In genomic region chr1:3629561-3630160, GRCh38 we compare ENCODE assay signal across 27 cellular contexts. TPM values are rescaled to one million over a fixed set of nuclear protein-coding genes. Genes with fewer than 3 reads are reported as not detected.
DNase-seq lines count a peak whose midpoint lies in the region; ATAC-seq, FAIRE-seq and TF ChIP-seq lines count a peak whose summit lies in the region.
"Had no signal": no experiment of that assay in that cellular context is flagged by ENCODE, and none has a peak within 500 bp of the region (broad histone marks: within the 10 kb centered on the region; RNA-seq: fewer than 3 reads in every experiment).

No MANE protein-coding gene starts in this region.

- no peak for TF ChIP-seq RAD21 in IMR-90 (IDR thresholded peaks at IDR 0.05; ENCODE audit: low read length)
- no peak for TF ChIP-seq RAD21 in GM12878 (IDR thresholded peaks at IDR 0.05; ENCODE audit: insufficient read depth, low read depth, low read length)

- peak overlapping the region in 2 of 7 donors; percentile 62 to 80 for H3K27ac Mint-ChIP-seq in CD14-positive monocyte
- H3K27ac Mint-ChIP-seq: activated CD8-positive, alpha-beta T cell treated with anti-CD3 and anti-CD28 coated beads, Interleukin-2, amount 10 ng/mL, durations not matched to agents 7 days and 5 days; T-helper 1 cell treated with Interleukin-12 subunit alpha and Interleukin-12 subunit beta and Interleukin-4 antibody, amounts not matched to agents 30 μg/mL and 1 μg/mL, for 36 hours had no signal

- peaks cover 0 to 47% (median 20%) of the 10 kb centered on the region in 11 experiments; a peak in 13 of 22 replicates for H4K20me1 ChIP-seq in BLaER1 treated with 17β-estradiol and CSF1 and Interleukin-3, amounts not matched to agents 10 nM and 100 nM
- no peaks in the 10 kb centered on the region; the same call in 1 of the 2 replicates for H4K20me1 ChIP-seq in IMR-90 (ENCODE audit: insufficient read depth, low read length)
- no peaks in the 10 kb centered on the region for H4K20me1 ChIP-seq in GM12878 (ENCODE audit: control insufficient read depth, insufficient read depth)

- peak overlapping the region in 1 of 11 experiments; percentile 12; a peak in 2 of 22 replicates for H3K27ac ChIP-seq in BLaER1 treated with 17β-estradiol and CSF1 and Interleukin-3, amounts not matched to agents 10 nM and 100 nM
- H3K27ac ChIP-seq in IMR-90 (ENCODE audit: insufficient read depth, low read length) (no peak overlapping the region), GM12878 (ENCODE audit: control insufficient read depth, insufficient read depth) (no peak overlapping the region), neuronal stem cell (replicated peaks; ENCODE audit: low read length) (no peak overlapping the region)
- H3K27ac ChIP-seq: C4-2B, dorsolateral prefrontal cortex, transverse colon had no signal

- peaks cover 5 to 7% of the 10 kb centered on the region in 2 experiments; a peak in 1 of 4 replicates for H3K79me1 ChIP-seq in IMR-90 (ENCODE audit: low read depth in 1 of 2, low read length in 2 of 2)
- H3K79me1 ChIP-seq in neuronal stem cell (ENCODE audit: low read depth, low read length): no peaks in the 10 kb centered on the region

- H3K23ac ChIP-seq in IMR-90 (ENCODE audit: low read depth, low read length) (no peak overlapping the region), neuronal stem cell (ENCODE audit: low read depth, low read length, poor library complexity) (peak overlapping the region; percentile 73)

- BruUV-seq in IMR-90 (replicated peaks; lab: Mats Ljungman, UMichigan): TSS peak; percentile 94
- BruUV-seq in GM12878 (replicated peaks; lab: Mats Ljungman, UMichigan): TSS peak; percentile 73

- H3K4me3 Mint-ChIP-seq in CD14-positive monocyte: no peak overlapping the region
- H3K4me3 Mint-ChIP-seq: activated CD8-positive, alpha-beta T cell treated with anti-CD3 and anti-CD28 coated beads, Interleukin-2, amount 10 ng/mL, durations not matched to agents 7 days and 5 days; T-helper 1 cell treated with Interleukin-12 subunit alpha and Interleukin-12 subunit beta and Interleukin-4 antibody, amounts not matched to agents 30 μg/mL and 1 μg/mL, for 36 hours had no signal

- no peak overlapping the region for H4K5ac ChIP-seq in IMR-90 (ENCODE audit: low read depth, low read length)

- TF ChIP-seq CTCF in IMR-90 (conservative IDR thresholded peaks at IDR 0.05; ENCODE audit: low read depth, low read length): no peak
- no peak for TF ChIP-seq CTCF in GM12878 (IDR thresholded peaks at IDR 0.05 in 2 of 3, conservative IDR thresholded peaks at IDR 0.05 in 1 of 3; ENCODE audit: control insufficient read depth in 2 of 3, extremely low read depth in 1 of 3, insufficient read depth in 1 of 3, low read depth in 3 of 3, low read length in 3 of 3)
- no peak for TF ChIP-seq CTCF in CD14-positive monocyte (IDR thresholded peaks at IDR 0.05)

- no peak overlapping the region for H3K4ac ChIP-seq in IMR-90 (ENCODE audit: low read depth, low read length)
- peak overlapping the region; percentile 7 for H3K4ac ChIP-seq in neuronal stem cell (ENCODE audit: low read length)

- no peak overlapping the region for H3K56ac ChIP-seq in IMR-90 (ENCODE audit: extremely low read depth, insufficient read depth, low read length)

- DNase-seq in IMR-90 (no peak), GM12878 (ENCODE audit: low read depth, low spot score) (no peak), neuronal stem cell (ENCODE audit: low spot score) (no peak), CD14-positive monocyte (ENCODE audit: low spot score) (no peak)
- DNase-seq in central memory CD4-positive, alpha-beta T cell: no peak
- DNase-seq in activated CD4-positive, CD25-positive, alpha-beta regulatory T cell treated with anti-CD3 and anti-CD28 coated beads, Interleukin-2, amount 50 U/mL, for 72 hours: no peak
- DNase-seq: activated CD4-positive, alpha-beta T cell treated with anti-CD3 and anti-CD28 coated beads for 1 hour; activated CD8-positive, alpha-beta T cell treated with anti-CD3 and anti-CD28 coated beads, Interleukin-2, amount 10 ng/mL, durations not matched to agents 7 days and 5 days; activated effector memory CD4-positive, alpha-beta T cell treated with anti-CD3 and anti-CD28 coated beads, Interleukin-2, amount 50 U/mL, for 16 hours; dorsolateral prefrontal cortex; EL; MG63; NCI-H1417; NCI-H2081; NCI-H226; NCI-H69; RPMI8226; SK-N-SH; small intestine; stimulated activated CD4-positive, alpha-beta T cell treated with anti-CD3 and anti-CD28 coated beads, Interleukin-1b, Interleukin-23, amount 100 ng/mL, for 48 hours; stimulated activated CD8-positive, alpha-beta memory T cell treated with anti-CD3 and anti-CD28 coated beads, Interleukin-4, amount 100 ng/mL, for 48 hours; transverse colon had no signal

- H2AK5ac ChIP-seq in IMR-90 (ENCODE audit: low read depth, low read length): no peak overlapping the region
- no peak overlapping the region for H2AK5ac ChIP-seq in neuronal stem cell (ENCODE audit: low read depth, low read length)

- SMC1A ChIA-PET in GM12878 (lab: Charles Lee; ENCODE audit: uncharacterized antibody, unreplicated experiment): interaction anchor here (0.7 to 2.5 kb wide), 2 partner anchors 10 to 173 kb away, joined by 3 to 10 read pairs; no protein-coding TSS in a partner anchor

- intact Hi-C loops in IMR-90 (cut with micrococcal nuclease): no loop called here
- intact Hi-C loops in GM12878 (cut with micrococcal nuclease; ENCODE audit: unreplicated experiment): no loop called here
- intact Hi-C loops in CD14-positive monocyte (cut with micrococcal nuclease): loop anchor here in 1 of 2 donors (10.0 kb wide), 2 partner anchors 145 to 275 kb away; partner anchors contain the start of genes C1orf174 and SMIM1

- POLR2A ChIA-PET in IMR-90 (lab: Charles Lee; ENCODE audit: unreplicated experiment) (no interaction called here), GM12878 (lab: Charles Lee) (interaction anchor here (0.6 kb wide), 1 partner anchor 1972 kb away, joined by 3 read pairs; no protein-coding TSS in a partner anchor)

- WGBS in IMR-90 (ENCODE audit: extremely low coverage in 2 of 2, insufficient read length in 1 of 2), 2 experiments: 80% methylated on average over 7 of the region's 16 CpGs; no CpG with 5 or more reads in 1 of the 2 experiments
- WGBS in GM12878 (ENCODE audit: insufficient coverage, insufficient replicate concordance, low lambda C conversion rate, missing lambda C conversion rate): 95% methylated on average over 16 of the region's 16 CpGs
- no CpG with 5 or more reads among the region's 16 CpGs for WGBS in neuronal stem cell (ENCODE audit: extremely low coverage in 2 of 2, insufficient read length in 2 of 2, insufficient replicate concordance in 1 of 2), 2 donors

- no peaks in the 10 kb centered on the region; a peak in 1 of 22 replicates for H3K27me3 ChIP-seq in BLaER1 treated with 17β-estradiol and CSF1 and Interleukin-3, amounts not matched to agents 10 nM and 100 nM
- H3K27me3 ChIP-seq in IMR-90 (ENCODE audit: control insufficient read depth, insufficient read depth, low read length) (no peaks in the 10 kb centered on the region), GM12878 (replicated peaks in 1 of 2; ENCODE audit: control insufficient read depth in 2 of 2, insufficient read depth in 2 of 2, low read length in 1 of 2) (no peaks in the 10 kb centered on the region), neuronal stem cell (ENCODE audit: control insufficient read depth in 3 of 3, insufficient read depth in 3 of 3, low read depth in 1 of 3, low read length in 3 of 3) (no peaks in the 10 kb centered on the region)
- H3K27me3 ChIP-seq: dorsolateral prefrontal cortex, MG63, transverse colon had no signal

- TF ChIP-seq POLR2A in IMR-90 (IDR thresholded peaks at IDR 0.05; ENCODE audit: low read depth, low read length) (no peak), GM12878 (IDR thresholded peaks at IDR 0.05; ENCODE audit: low read depth, low read length) (no peak)

- CTCF ChIA-PET in IMR-90 (lab: Yijun Ruan, JAX) (interaction anchor here (1.2 to 1.8 kb wide), 2 partner anchors 8 to 177 kb away, joined by 4 to 5 read pairs; no protein-coding TSS in a partner anchor), GM12878 (lab: Yijun Ruan, JAX) (interaction anchor here (1.0 to 2.9 kb wide), 5 partner anchors 9 to 95 kb away, joined by 3 to 15 read pairs (median 3); no protein-coding TSS in a partner anchor)

- no peak overlapping the region for H3K18ac ChIP-seq in IMR-90 (ENCODE audit: low read depth, low read length)
- H3K18ac ChIP-seq in neuronal stem cell (ENCODE audit: low read length): no peak overlapping the region

- no peak overlapping the region for H2AK9ac ChIP-seq in IMR-90 (replicated peaks; ENCODE audit: low read depth, low read length, poor library complexity)

- peaks cover 54 to 82% of the 10 kb centered on the region in 2 donors for H3K36me3 Mint-ChIP-seq in CD14-positive monocyte

- H2BK15ac ChIP-seq in IMR-90 (ENCODE audit: low read depth, low read length) (no peak overlapping the region), neuronal stem cell (ENCODE audit: low read length) (no peak overlapping the region)

- no peaks in the 10 kb centered on the region for H3K9me3 Mint-ChIP-seq in CD14-positive monocyte
- H3K9me3 Mint-ChIP-seq: T-helper 1 cell treated with Interleukin-12 subunit alpha and Interleukin-12 subunit beta and Interleukin-4 antibody, amounts not matched to agents 30 μg/mL and 1 μg/mL, for 36 hours had no signal

- H4K91ac ChIP-seq in IMR-90 (ENCODE audit: insufficient read depth, low read depth, low read length) (no peak overlapping the region), neuronal stem cell (ENCODE audit: low read depth, low read length, poor library complexity) (peak overlapping the region; percentile 24)

- dilution Hi-C loops in IMR-90 (cut with HindIII; ENCODE audit: low sequenced_read_pairs, unreplicated experiment): no loop called here

- RAD21 ChIA-PET in GM12878 (lab: Charles Lee; ENCODE audit: unreplicated experiment): no interaction called here

- H2AFZ ChIP-seq in IMR-90 (replicated peaks; ENCODE audit: low read length, poor library complexity) (no peak overlapping the region), GM12878 (ENCODE audit: control insufficient read depth, low read depth, low read length) (no peak overlapping the region), neuronal stem cell (ENCODE audit: low read length) (no peak overlapping the region)

- FAIRE-seq in GM12878 (lab: Jason Lieb, UNC): no peak
- FAIRE-seq: small intestine, TTC549 had no signal

- no peaks in the 10 kb centered on the region for H3K79me2 ChIP-seq in GM12878 (ENCODE audit: control insufficient read depth, insufficient read depth, low read length)

- no peak for TF ChIP-seq EP300 in GM12878 (IDR thresholded peaks at IDR 0.05; ENCODE audit: borderline replicate concordance in 1 of 2, control insufficient read depth in 1 of 2, low read depth in 2 of 2, low read length in 2 of 2)

- H2BK5ac ChIP-seq in IMR-90 (ENCODE audit: low read depth, low read length, poor library complexity, severe bottlenecking) (no peak overlapping the region), neuronal stem cell (ENCODE audit: low read length) (no peak overlapping the region)

- H3K14ac ChIP-seq in IMR-90 (replicated peaks; ENCODE audit: low read depth, low read length): no peak overlapping the region
- no peak overlapping the region for H3K14ac ChIP-seq in neuronal stem cell (ENCODE audit: low read length)

- no peaks in the 10 kb centered on the region for H3K9me1 ChIP-seq in IMR-90 (ENCODE audit: insufficient read depth, low read length)

- H3K4me3 ChIP-seq in BLaER1 treated with 17β-estradiol and CSF1 and Interleukin-3, amounts not matched to agents 10 nM and 100 nM: no peak overlapping the region
- H3K4me3 ChIP-seq in IMR-90 (ENCODE audit: insufficient read depth, low read depth, low read length): no peak overlapping the region
- no peak overlapping the region for H3K4me3 ChIP-seq in GM12878
- H3K4me3 ChIP-seq in neuronal stem cell (ENCODE audit: low read length in 2 of 2): no peak overlapping the region
- H3K4me3 ChIP-seq: dorsolateral prefrontal cortex, K562, MG63, transverse colon had no signal

- H3K9me3 ChIP-seq in BLaER1 treated with 17β-estradiol and CSF1 and Interleukin-3, amounts not matched to agents 10 nM and 100 nM (replicated peaks in 1 of 11): no peaks in the 10 kb centered on the region
- H3K9me3 ChIP-seq in IMR-90 (ENCODE audit: control insufficient read depth, insufficient read depth, low read length) (no peaks in the 10 kb centered on the region), GM12878 (replicated peaks; ENCODE audit: control insufficient read depth, insufficient read depth, low read length) (no peaks in the 10 kb centered on the region), neuronal stem cell (replicated peaks in 1 of 2; ENCODE audit: control insufficient read depth in 2 of 2, insufficient read depth in 1 of 2, low read depth in 1 of 2, low read length in 2 of 2) (no peaks in the 10 kb centered on the region)
- H3K9me3 ChIP-seq: MG63, SK-N-SH, transverse colon had no signal

- peak overlapping the region in 4 of 11 experiments; percentile 6 to 53 (median 26); a peak in 5 of 22 replicates for H3K9ac ChIP-seq in BLaER1 treated with 17β-estradiol and CSF1 and Interleukin-3, amounts not matched to agents 10 nM and 100 nM
- H3K9ac ChIP-seq in IMR-90 (ENCODE audit: low read depth, low read length) (no peak overlapping the region), GM12878 (ENCODE audit: control insufficient read depth, insufficient read depth, low read length) (no peak overlapping the region), neuronal stem cell (ENCODE audit: low read depth, low read length, poor library complexity) (peak overlapping the region; percentile 44)
- H3K9ac ChIP-seq: SK-N-SH had no signal

- H3K27me3 Mint-ChIP-seq in CD14-positive monocyte (ENCODE audit: low read depth in 3 of 3): peaks cover 0 to 3% (median 2%) of the 10 kb centered on the region in 3 donors

- in situ Hi-C loops in IMR-90 (cut with MboI; ENCODE audit: low sequenced_read_pairs) (no loop called here), GM12878 (cut with MboI) (loop anchor here (10.0 kb wide), 1 partner anchor 145 kb away; no protein-coding TSS in a partner anchor)

- H2BK12ac ChIP-seq in neuronal stem cell (ENCODE audit: low read length): peak overlapping the region; percentile 58

- peak overlapping the region; percentile 47 to 87 (median 70) for H3K4me2 ChIP-seq in BLaER1 treated with 17β-estradiol and CSF1 and Interleukin-3, amounts not matched to agents 10 nM and 100 nM
- no peak overlapping the region for H3K4me2 ChIP-seq in IMR-90 (ENCODE audit: low read depth, low read length)
- no peak overlapping the region for H3K4me2 ChIP-seq in GM12878 (ENCODE audit: control insufficient read depth, insufficient read depth)
- no peak overlapping the region for H3K4me2 ChIP-seq in neuronal stem cell (ENCODE audit: insufficient read depth, low read length, poor library complexity, severe bottlenecking)
- H3K4me2 ChIP-seq: SK-N-SH had no signal

- ATAC-seq in IMR-90 (ENCODE audit: low read depth): no peak
- no peak for ATAC-seq in GM12878
- ATAC-seq: activated CD8-positive, alpha-beta T cell treated with anti-CD3 and anti-CD28 coated beads, Interleukin-2, amount 10 ng/mL, durations not matched to agents 7 days and 5 days; K562 had no signal

- H2BK120ac ChIP-seq in IMR-90 (ENCODE audit: low read depth, low read length) (no peak overlapping the region), neuronal stem cell (ENCODE audit: low read depth, low read length) (no peak overlapping the region)

- H3K36me3 ChIP-seq in BLaER1 treated with 17β-estradiol and CSF1 and Interleukin-3, amounts not matched to agents 10 nM and 100 nM: peaks cover 64 to 83% (median 80%) of the 10 kb centered on the region in 11 experiments
- H3K36me3 ChIP-seq in IMR-90 (ENCODE audit: control insufficient read depth, insufficient read depth, low read length) (peaks cover 58% of the 10 kb centered on the region), GM12878 (ENCODE audit: control insufficient read depth in 2 of 2, insufficient read depth in 2 of 2, low read length in 1 of 2) (peaks cover 10 to 13% of the 10 kb centered on the region in 2 experiments), neuronal stem cell (replicated peaks in 1 of 2; ENCODE audit: control insufficient read depth in 2 of 2, insufficient read depth in 2 of 2, low read length in 2 of 2) (peaks cover 27 to 73% of the 10 kb centered on the region in 2 donors)

- H3K4me1 ChIP-seq in BLaER1 treated with 17β-estradiol and CSF1 and Interleukin-3, amounts not matched to agents 10 nM and 100 nM: peaks cover 30 to 44% (median 35%) of the 10 kb centered on the region in 10 experiments
- H3K4me1 ChIP-seq in IMR-90 (ENCODE audit: control insufficient read depth, insufficient read depth, low read length) (peaks cover 2% of the 10 kb centered on the region; the same call in 1 of the 2 replicates), GM12878 (ENCODE audit: control insufficient read depth, insufficient read depth, low read length) (no peaks in the 10 kb centered on the region), neuronal stem cell (ENCODE audit: control insufficient read depth in 2 of 2, insufficient read depth in 1 of 2, low read depth in 1 of 2, low read length in 2 of 2) (peaks cover 6 to 15% of the 10 kb centered on the region in 2 donors)

- peaks cover 17% of the 10 kb centered on the region for H3K4me1 Mint-ChIP-seq in CD14-positive monocyte

- H4K8ac ChIP-seq in IMR-90 (ENCODE audit: low read depth in 2 of 2, low read length in 2 of 2) (no peak overlapping the region), neuronal stem cell (ENCODE audit: low read depth, low read length) (no peak overlapping the region)

- H2BK20ac ChIP-seq in IMR-90 (ENCODE audit: low read depth, low read length): no peak overlapping the region

RNA-seq across cellular contexts. Expression of gene TPRG1L, which starts 4.8 kb away (rescaled TPM):
- total RNA-seq in IMR-90 (2012; rRNA removed) (25.3 and 25.6 TPM in 2 replicates), GM12878 (2014; rRNA removed) (5.3 and 5.8 TPM in 2 replicates), GM12878 (2014; rRNA removed; fragmentation: Illumina TruSeq; extraction: Trizol) (7.3 and 7.6 TPM in 2 replicates), GM12878 (2021) (9.6 and 10.9 TPM in 2 replicates)
- polyA plus RNA-seq in IMR-90 (2012; rRNA removed) (38.1 and 39.5 TPM in 2 replicates), GM12878 (2011; rRNA removed) (14.6 and 16.5 TPM in 2 replicates), GM12878 (2014; fragmentation: Illumina TruSeq; extraction: Trizol) (12.1 and 12.2 TPM in 2 replicates), GM12878 (2014; fragmentation: Nextera tagmentation; extraction: Ambion mirVana) (1 to 10 TPM; 1.5 to 5.2 TPM), GM12878 (2014; rRNA removed) (10.5 and 11.6 TPM in 2 replicates), GM12878 (2016; fragmentation: Nextera tagmentation; extraction: Ambion mirVana) (1 to 10 TPM; 6.9 to 8.3 TPM), CD14-positive monocyte (10 to 100 TPM; 18.5 to 19.7 TPM)
- polyA plus RNA-seq in IMR-90 (2012; cell fraction: cytosol; rRNA removed): 33.5 and 37.2 TPM in 2 replicates
- 11.6 and 15.3 TPM in 2 replicates for polyA plus RNA-seq in IMR-90 (2012; cell fraction: nucleus; rRNA removed; ENCODE audit: low replicate concordance)
- total RNA-seq in GM12878 (2013; cell fraction: nucleolus; rRNA removed): 3.6 and 3.8 TPM in 2 replicates
- 11.2 TPM for polyA plus RNA-seq in GM12878 (2011; ENCODE audit: low read depth)
- polyA plus RNA-seq in GM12878 (2011; cell fraction: cytosol; rRNA removed): 16.9 and 19.2 TPM in 2 replicates
- 5.5 and 7.1 TPM in 2 replicates for polyA plus RNA-seq in GM12878 (2011; cell fraction: nucleus; rRNA removed)
- polyA plus RNA-seq in GM12878 (2012): 15.3 TPM in 2 replicates
- 9.4 and 14.6 TPM in 2 replicates for polyA minus RNA-seq in GM12878 (2011; rRNA and poly(A)+ RNA removed)
- 5.7 and 6.7 TPM in 2 replicates for polyA minus RNA-seq in GM12878 (2011; cell fraction: cytosol; rRNA and poly(A)+ RNA removed)
- polyA minus RNA-seq in GM12878 (2011; cell fraction: nucleus; rRNA and poly(A)+ RNA removed): 1.6 and 3.5 TPM in 2 replicates
- polyA plus RNA-seq in neuronal stem cell (2013, experiment 1 of 2): 13.4 TPM
- 13.2 TPM for polyA plus RNA-seq in neuronal stem cell (2013, experiment 2 of 2)

RNA-seq across cellular contexts. Expression of gene MEGF6, which starts 18.4 kb away (rescaled TPM):
- total RNA-seq in IMR-90 (2012; rRNA removed) (0.56 and 0.72 TPM in 2 replicates), GM12878 (2014; rRNA removed) (not detected in 2 replicates), GM12878 (2014; rRNA removed; fragmentation: Illumina TruSeq; extraction: Trizol) (not detected in 2 replicates), GM12878 (2021) (0.32 and 0.41 TPM in 2 replicates)
- polyA plus RNA-seq in IMR-90 (2012; rRNA removed) (4.1 and 5.4 TPM in 2 replicates), GM12878 (2011; rRNA removed) (0.06 TPM in 1 of 2 replicates, not detected in the other), GM12878 (2014; fragmentation: Illumina TruSeq; extraction: Trizol) (not detected in 2 replicates), GM12878 (2014; fragmentation: Nextera tagmentation; extraction: Ambion mirVana) (not detected), GM12878 (2014; rRNA removed) (0.01 and 0.03 TPM in 2 replicates), GM12878 (2016; fragmentation: Nextera tagmentation; extraction: Ambion mirVana) (not detected), CD14-positive monocyte (1 to 10 TPM in 1 of 2 donors, under 1 TPM in 1; 0.39 to 1.2 TPM)
- polyA plus RNA-seq in IMR-90 (2012; cell fraction: cytosol; rRNA removed): 3.4 and 5.5 TPM in 2 replicates
- polyA plus RNA-seq in IMR-90 (2012; cell fraction: nucleus; rRNA removed; ENCODE audit: low replicate concordance): 18.4 and 59.0 TPM in 2 replicates
- total RNA-seq in GM12878 (2013; cell fraction: nucleolus; rRNA removed): 23.2 and 27.8 TPM in 2 replicates
- not detected for polyA plus RNA-seq in GM12878 (2011; ENCODE audit: low read depth)
- 0.03 TPM in 2 replicates for polyA plus RNA-seq in GM12878 (2011; cell fraction: cytosol; rRNA removed)
- polyA plus RNA-seq in GM12878 (2011; cell fraction: nucleus; rRNA removed): 1.6 and 1.8 TPM in 2 replicates
- polyA plus RNA-seq in GM12878 (2012): 0.20 and 0.24 TPM in 2 replicates
- polyA minus RNA-seq in GM12878 (2011; rRNA and poly(A)+ RNA removed): 0.05 TPM in 1 of 2 replicates, not detected in the other
- 0.21 and 0.27 TPM in 2 replicates for polyA minus RNA-seq in GM12878 (2011; cell fraction: cytosol; rRNA and poly(A)+ RNA removed)
- 0.19 and 0.24 TPM in 2 replicates for polyA minus RNA-seq in GM12878 (2011; cell fraction: nucleus; rRNA and poly(A)+ RNA removed)
- polyA plus RNA-seq in neuronal stem cell (2013, experiment 1 of 2): 10.3 TPM
- 10.0 TPM for polyA plus RNA-seq in neuronal stem cell (2013, experiment 2 of 2)

RNA-seq across cellular contexts. Expression of gene WRAP73, which starts 20.2 kb away (rescaled TPM):
- total RNA-seq in IMR-90 (2012; rRNA removed) (9.2 and 10.8 TPM in 2 replicates), GM12878 (2014; rRNA removed) (41.9 and 49.1 TPM in 2 replicates), GM12878 (2014; rRNA removed; fragmentation: Illumina TruSeq; extraction: Trizol) (22.8 and 23.8 TPM in 2 replicates), GM12878 (2021) (37.8 and 44.4 TPM in 2 replicates)
- polyA plus RNA-seq in IMR-90 (2012; rRNA removed) (23.6 and 24.4 TPM in 2 replicates), GM12878 (2011; rRNA removed) (28.7 and 49.1 TPM in 2 replicates), GM12878 (2014; fragmentation: Illumina TruSeq; extraction: Trizol) (13.8 and 46.8 TPM in 2 replicates), GM12878 (2014; fragmentation: Nextera tagmentation; extraction: Ambion mirVana) (1 to 10 TPM; 3.2 to 7.6 TPM), GM12878 (2014; rRNA removed) (65.8 and 72.6 TPM in 2 replicates), GM12878 (2016; fragmentation: Nextera tagmentation; extraction: Ambion mirVana) (10 to 100 TPM; 52.5 to 58.5 TPM), CD14-positive monocyte (10 to 100 TPM; 26.1 to 33.2 TPM)
- 14.9 and 26.0 TPM in 2 replicates for polyA plus RNA-seq in IMR-90 (2012; cell fraction: cytosol; rRNA removed)
- 70.7 and 108 TPM in 2 replicates for polyA plus RNA-seq in IMR-90 (2012; cell fraction: nucleus; rRNA removed; ENCODE audit: low replicate concordance)
- total RNA-seq in GM12878 (2013; cell fraction: nucleolus; rRNA removed): 44.4 and 44.8 TPM in 2 replicates
- 10.6 TPM for polyA plus RNA-seq in GM12878 (2011; ENCODE audit: low read depth)
- polyA plus RNA-seq in GM12878 (2011; cell fraction: cytosol; rRNA removed): 63.6 and 87.5 TPM in 2 replicates
- 186 and 229 TPM in 2 replicates for polyA plus RNA-seq in GM12878 (2011; cell fraction: nucleus; rRNA removed)
- polyA plus RNA-seq in GM12878 (2012): 21.0 and 25.2 TPM in 2 replicates
- 22.7 and 36.0 TPM in 2 replicates for polyA minus RNA-seq in GM12878 (2011; rRNA and poly(A)+ RNA removed)
- polyA minus RNA-seq in GM12878 (2011; cell fraction: cytosol; rRNA and poly(A)+ RNA removed): 15.2 and 22.9 TPM in 2 replicates
- 34.2 and 49.2 TPM in 2 replicates for polyA minus RNA-seq in GM12878 (2011; cell fraction: nucleus; rRNA and poly(A)+ RNA removed)
- 24.6 TPM for polyA plus RNA-seq in neuronal stem cell (2013, experiment 1 of 2)
- 25.7 TPM for polyA plus RNA-seq in neuronal stem cell (2013, experiment 2 of 2)

RNA-seq across cellular contexts. Expression of gene TP73, which starts 22.7 kb away (rescaled TPM):
- total RNA-seq in IMR-90 (2012; rRNA removed): not detected in 2 replicates
- polyA plus RNA-seq in IMR-90 (2012; rRNA removed): 0.10 TPM in 1 of 2 replicates, not detected in the other
- 0.03 TPM in 1 of 2 replicates, not detected in the other for polyA plus RNA-seq in IMR-90 (2012; cell fraction: cytosol; rRNA removed)
- polyA plus RNA-seq in IMR-90 (2012; cell fraction: nucleus; rRNA removed; ENCODE audit: low replicate concordance): 0.10 and 0.16 TPM in 2 replicates
- 89.6 and 102 TPM in 2 replicates for total RNA-seq in GM12878 (2013; cell fraction: nucleolus; rRNA removed)
- 18.6 and 20.4 TPM in 2 replicates for total RNA-seq in GM12878 (2014; rRNA removed)
- total RNA-seq in GM12878 (2014; rRNA removed; fragmentation: Illumina TruSeq; extraction: Trizol): 7.8 and 8.5 TPM in 2 replicates
- total RNA-seq in GM12878 (2021): 49.6 and 54.2 TPM in 2 replicates
- 5.6 TPM for polyA plus RNA-seq in GM12878 (2011; ENCODE audit: low read depth)
- 3.3 and 6.5 TPM in 2 replicates for polyA plus RNA-seq in GM12878 (2011; rRNA removed)
- polyA plus RNA-seq in GM12878 (2011; cell fraction: cytosol; rRNA removed): 9.1 and 11.1 TPM in 2 replicates
- 63.3 and 74.6 TPM in 2 replicates for polyA plus RNA-seq in GM12878 (2011; cell fraction: nucleus; rRNA removed)
- polyA plus RNA-seq in GM12878 (2012): 19.5 and 20.0 TPM in 2 replicates
- polyA plus RNA-seq in GM12878 (2014; fragmentation: Illumina TruSeq; extraction: Trizol): 3.4 and 9.3 TPM in 2 replicates
- under 1 TPM; 0.08 to 0.22 TPM for polyA plus RNA-seq in GM12878 (2014; fragmentation: Nextera tagmentation; extraction: Ambion mirVana)
- 20.4 and 28.7 TPM in 2 replicates for polyA plus RNA-seq in GM12878 (2014; rRNA removed)
- 10 to 100 TPM; 24.8 to 29.4 TPM for polyA plus RNA-seq in GM12878 (2016; fragmentation: Nextera tagmentation; extraction: Ambion mirVana)
- 10.9 and 22.2 TPM in 2 replicates for polyA minus RNA-seq in GM12878 (2011; rRNA and poly(A)+ RNA removed)
- 13.4 and 15.6 TPM in 2 replicates for polyA minus RNA-seq in GM12878 (2011; cell fraction: cytosol; rRNA and poly(A)+ RNA removed)
- 23.7 and 49.5 TPM in 2 replicates for polyA minus RNA-seq in GM12878 (2011; cell fraction: nucleus; rRNA and poly(A)+ RNA removed)
- polyA plus RNA-seq in neuronal stem cell (2013, experiment 1 of 2): 0.18 TPM
- 0.19 TPM for polyA plus RNA-seq in neuronal stem cell (2013, experiment 2 of 2)
- under 1 TPM in 1 of 2 donors, not detected in 1; 0.42 TPM for polyA plus RNA-seq in CD14-positive monocyte

Comparison
In these comparisons a context has a peak if more than half of its experiments do, and no peak if none do; other contexts are left out.
1. H3K4me2 ChIP-seq: peak in BLaER1 treated with 17β-estradiol and CSF1 and Interleukin-3, amounts not matched to agents 10 nM and 100 nM (11 of 11); none in IMR-90 (single experiment), GM12878 (single experiment) and neuronal stem cell (single experiment).